In the genomic region with DNA sequence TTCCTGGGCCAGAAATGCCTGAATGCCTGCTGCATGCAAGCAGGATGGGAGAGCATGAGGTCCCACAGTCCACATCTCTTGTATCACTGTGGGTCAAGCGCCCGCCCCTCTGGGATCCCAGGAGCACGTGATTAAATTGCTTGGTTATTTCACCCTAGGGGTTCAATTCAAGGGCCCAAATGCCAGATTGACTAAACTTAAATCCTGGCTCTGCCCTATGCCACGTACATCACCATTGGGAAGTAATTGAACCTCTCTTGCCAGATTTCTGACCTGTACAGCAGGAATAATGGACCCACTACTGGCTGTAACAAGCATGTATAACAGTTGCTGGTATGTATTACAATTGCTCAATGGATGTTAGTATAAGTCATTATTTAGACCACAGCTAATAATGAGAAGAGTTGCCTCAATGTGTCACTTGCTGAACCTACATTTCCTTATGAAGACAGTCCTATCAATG, we compare ENCODE assay signal across 23 cellular contexts. TPM values are rescaled to one million over a fixed set of nuclear protein-coding genes. Genes with fewer than 3 reads are reported as not detected.
DNase-seq lines count a peak whose midpoint lies in the region; ATAC-seq and TF ChIP-seq lines count a peak whose summit lies in the region.
"Had no signal": no experiment of that assay in that cellular context is flagged by ENCODE, and none has a peak within 500 bp of the region (broad histone marks: within the 10 kb centered on the region; RNA-seq: fewer than 3 reads in every experiment).

No MANE protein-coding gene starts in this region.

- H3K27me3 ChIP-seq in osteoblast (ENCODE audit: insufficient read depth, low read length): no peaks in the 10 kb centered on the region
- H3K27me3 ChIP-seq: adrenal gland, testis had no signal

- H3K27ac ChIP-seq in osteoblast (ENCODE audit: low read depth, low read length): peak overlapping the region; percentile 90

- POLR2A ChIA-PET in WTC11 (lab: Charles Lee): interaction anchor here (0.9 kb wide), 1 partner anchor 20 kb away, joined by 3 read pairs; the partner anchor contains the start of gene FHL2

- H4K20me1 ChIP-seq in osteoblast (ENCODE audit: insufficient read depth, low read length): peaks cover 82% of the 10 kb centered on the region

- CTCF ChIA-PET in WTC11 (lab: Charles Lee): interaction anchor here (0.8 to 1.5 kb wide), 2 partner anchors 25 to 142 kb away, joined by 3 read pairs; no protein-coding TSS in a partner anchor

- H3K4me2 ChIP-seq in osteoblast (ENCODE audit: insufficient read depth, low read length): peak overlapping the region; percentile 20

- H3K4me3 ChIP-seq in osteoblast (ENCODE audit: insufficient read depth, low read length): no peak overlapping the region
- H3K4me3 ChIP-seq: adrenal gland, mucosa of descending colon, testis had no signal

- H3K79me2 ChIP-seq in osteoblast (ENCODE audit: insufficient read depth, low read length): peaks cover 95% of the 10 kb centered on the region

- H3K4me1 ChIP-seq in osteoblast (ENCODE audit: insufficient read depth, low read length): peaks cover 98% of the 10 kb centered on the region

- peaks cover 4% of the 10 kb centered on the region; the same call in 1 of the 2 replicates for H3K36me3 Mint-ChIP-seq in WTC11
- H3K36me3 Mint-ChIP-seq: IgD-negative memory B cell; stimulated activated effector memory CD8-positive, alpha-beta T cell treated with anti-CD3 and anti-CD28 coated beads, Interleukin-12 subunit alpha, Interleukin-12 subunit beta, amount 100 ng/mL, for 72 hours had no signal

- no peaks in the 10 kb centered on the region for H3K9me3 Mint-ChIP-seq in WTC11
- H3K9me3 Mint-ChIP-seq: activated CD8-positive, alpha-beta T cell treated with anti-CD3 and anti-CD28 coated beads for 36 hours; IgD-negative memory B cell; stimulated activated effector memory CD8-positive, alpha-beta T cell treated with anti-CD3 and anti-CD28 coated beads, Interleukin-12 subunit alpha, Interleukin-12 subunit beta, amount 100 ng/mL, for 72 hours had no signal

- no peak overlapping the region for H2AFZ ChIP-seq in osteoblast (ENCODE audit: low read length)

- H3K27me3 Mint-ChIP-seq in WTC11 (ENCODE audit: low read depth): no peaks in the 10 kb centered on the region
- H3K27me3 Mint-ChIP-seq: activated CD8-positive, alpha-beta T cell treated with anti-CD3 and anti-CD28 coated beads for 36 hours had no signal

- peaks cover 98% of the 10 kb centered on the region for H3K36me3 ChIP-seq in osteoblast (ENCODE audit: insufficient read depth, low read length)

- DNase-seq in ELF-1 (ENCODE audit: low read depth, low spot score) (peak; percentile 10), WTC11 (ENCODE audit: low spot score) (no peak), fibroblast of gingiva (ENCODE audit: low read depth) (peak; percentile 60), osteoblast (ENCODE audit: insufficient read length, low spot score, missing footprints) (no peak), AML-193 (lab: John Stamatoyannopoulos, UW) (no peak)
- DNase-seq in stimulated activated naive CD4-positive, alpha-beta T cell treated with Interleukin-2 at 50 U/mL for 16 hours (lab: John Stamatoyannopoulos, UW): no peak
- DNase-seq: activated CD8-positive, alpha-beta T cell treated with anti-CD3 and anti-CD28 coated beads for 36 hours; activated gamma-delta T cell treated with Interleukin-2 at 50 U/mL for 16 hours; activated T-cell treated with anti-CD3 and anti-CD28 coated beads for 4 hours; caudate nucleus; mucosa of descending colon; NCI-H1417 treated with DMSO at 0.1 percent for 48 hours; NCI-H2171; NCI-H524; RPMI8226; stimulated activated CD4-positive, alpha-beta T cell treated with anti-CD3 and anti-CD28 coated beads, Interleukin-2, amount 100 ng/mL, for 24 hours; T-helper 9 cell; testis had no signal

- H3K4me3 Mint-ChIP-seq in WTC11: no peak overlapping the region
- H3K4me3 Mint-ChIP-seq: activated CD8-positive, alpha-beta T cell treated with anti-CD3 and anti-CD28 coated beads for 36 hours; IgD-negative memory B cell; stimulated activated effector memory CD8-positive, alpha-beta T cell treated with anti-CD3 and anti-CD28 coated beads, Interleukin-12 subunit alpha, Interleukin-12 subunit beta, amount 100 ng/mL, for 72 hours had no signal

- no peaks in the 10 kb centered on the region for H3K4me1 Mint-ChIP-seq in WTC11
- H3K4me1 Mint-ChIP-seq: IgD-negative memory B cell had no signal

- ATAC-seq in WTC11 (no peak), GM21576 (IDR thresholded peaks at IDR 0.05; ENCODE audit: unreplicated experiment) (no peak), GM18517 (IDR thresholded peaks at IDR 0.05; ENCODE audit: unreplicated experiment) (no peak)
- ATAC-seq: activated CD8-positive, alpha-beta T cell treated with anti-CD3 and anti-CD28 coated beads for 36 hours; stimulated activated effector memory CD8-positive, alpha-beta T cell treated with anti-CD3 and anti-CD28 coated beads, Interleukin-12 subunit alpha, Interleukin-12 subunit beta, amount 100 ng/mL, for 72 hours had no signal

- H3K27ac Mint-ChIP-seq in WTC11: peak overlapping the region; percentile 60; the same call in 1 of the 2 replicates
- H3K27ac Mint-ChIP-seq: activated CD8-positive, alpha-beta T cell treated with anti-CD3 and anti-CD28 coated beads for 36 hours; stimulated activated effector memory CD8-positive, alpha-beta T cell treated with anti-CD3 and anti-CD28 coated beads, Interleukin-12 subunit alpha, Interleukin-12 subunit beta, amount 100 ng/mL, for 72 hours had no signal

- TF ChIP-seq CTCF in WTC11 (IDR thresholded peaks at IDR 0.05) (no peak), osteoblast (IDR thresholded peaks at IDR 0.05; ENCODE audit: extremely low read depth, low read depth, low read length) (no peak)

- H3K9me3 ChIP-seq in osteoblast (ENCODE audit: low read depth, low read length): no peaks in the 10 kb centered on the region
- H3K9me3 ChIP-seq: adrenal gland, mucosa of descending colon, testis had no signal

TF ChIP-seq in WTC11, 78 proteins besides CTCF, POLR2A, EP300 and RAD21:
- TF ChIP-seq SP1 (CRISPR knock-in tag; conservative IDR thresholded peaks at IDR 0.05): no peak
- TF ChIP-seq, protein P1, sequence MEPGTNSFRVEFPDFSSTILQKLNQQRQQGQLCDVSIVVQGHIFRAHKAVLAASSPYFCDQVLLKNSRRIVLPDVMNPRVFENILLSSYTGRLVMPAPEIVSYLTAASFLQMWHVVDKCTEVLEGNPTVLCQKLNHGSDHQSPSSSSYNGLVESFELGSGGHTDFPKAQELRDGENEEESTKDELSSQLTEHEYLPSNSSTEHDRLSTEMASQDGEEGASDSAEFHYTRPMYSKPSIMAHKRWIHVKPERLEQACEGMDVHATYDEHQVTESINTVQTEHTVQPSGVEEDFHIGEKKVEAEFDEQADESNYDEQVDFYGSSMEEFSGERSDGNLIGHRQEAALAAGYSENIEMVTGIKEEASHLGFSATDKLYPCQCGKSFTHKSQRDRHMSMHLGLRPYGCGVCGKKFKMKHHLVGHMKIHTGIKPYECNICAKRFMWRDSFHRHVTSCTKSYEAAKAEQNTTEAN (CRISPR knock-in tag; IDR thresholded peaks at IDR 0.05): no peak

RNA-seq across cellular contexts. Expression of gene FHL2, which starts 19.9 kb away (rescaled TPM):
- total RNA-seq in WTC11 (2021) (21.1 to 22.2 TPM (median 22.1 TPM) in 3 replicates), osteoblast (566 and 568 TPM in 2 replicates)

RNA-seq across cellular contexts. Expression of gene C2orf49, which starts 41.6 kb away (rescaled TPM):
- total RNA-seq in WTC11 (2021) (15.9 to 17.2 TPM (median 16.6 TPM) in 3 replicates), osteoblast (18.0 and 18.1 TPM in 2 replicates)

RNA-seq across cellular contexts. Expression of gene TGFBRAP1, which starts 49.4 kb away (rescaled TPM):
- total RNA-seq in WTC11 (2021) (15.8 to 16.3 TPM (median 16.3 TPM) in 3 replicates), osteoblast (32.6 and 32.7 TPM in 2 replicates)

Comparison
In these comparisons a context has a peak if more than half of its experiments do, and no peak if none do; other contexts are left out.
1. DNase-seq: peak in ELF-1 (single experiment) and fibroblast of gingiva (single experiment); none in WTC11 (single experiment), osteoblast (single experiment), stimulated activated naive CD4-positive, alpha-beta T cell treated with Interleukin-2 at 50 U/mL for 16 hours (single experiment) and AML-193 (0 of 2).
2. RNA of gene FHL2, which starts 19.9 kb away (total RNA-seq): 566 to 568 TPM in osteoblast; 21.1 to 22.2 TPM in WTC11; every median in the first group is over 10 times any median in the second.